ENCODE assay signal across 18 cellular contexts in genomic region chr7:45199506-45199905, GRCh38. TPM values are rescaled to one million over a fixed set of nuclear protein-coding genes. Genes with fewer than 3 reads are reported as not detected.
DNase-seq lines count a peak whose midpoint lies in the region; ATAC-seq and TF ChIP-seq lines count a peak whose summit lies in the region.
"Had no signal": no experiment of that assay in that cellular context is flagged by ENCODE, and none has a peak within 500 bp of the region (broad histone marks: within the 10 kb centered on the region; RNA-seq: fewer than 3 reads in every experiment).

No MANE protein-coding gene starts in this region.

- intact Hi-C loops in IMR-90 (cut with micrococcal nuclease) (no loop called here), upper lobe of right lung (cut with DNase I) (no loop called here), MCF 10A (cut with micrococcal nuclease) (no loop called here)

- no peak overlapping the region for H3K4me3 Mint-ChIP-seq in activated naive CD8-positive, alpha-beta T cell treated with anti-CD3 and anti-CD28 coated beads, Interleukin-2, amount 50 U/mL, for 24 hours
- H3K4me3 Mint-ChIP-seq in MCF 10A (ENCODE audit: unreplicated experiment): no peak overlapping the region
- H3K4me3 Mint-ChIP-seq: CD14-positive monocyte; CD4-positive, alpha-beta memory T cell; H9 had no signal

- no peak overlapping the region for H3K4me2 ChIP-seq in IMR-90 (ENCODE audit: low read depth, low read length)

- peak overlapping the region; percentile 4 for H3K27ac Mint-ChIP-seq in activated naive CD8-positive, alpha-beta T cell treated with anti-CD3 and anti-CD28 coated beads, Interleukin-2, amount 50 U/mL, for 24 hours
- H3K27ac Mint-ChIP-seq in MCF 10A (ENCODE audit: low read depth, unreplicated experiment): no peak overlapping the region
- H3K27ac Mint-ChIP-seq: CD4-positive, alpha-beta memory T cell; H9 had no signal

- no peak overlapping the region for H4K8ac ChIP-seq in IMR-90 (ENCODE audit: low read depth in 2 of 2, low read length in 2 of 2)

- no peak overlapping the region for H3K23ac ChIP-seq in IMR-90 (ENCODE audit: low read depth, low read length)

- peaks cover 12% of the 10 kb centered on the region for H3K27me3 ChIP-seq in IMR-90 (ENCODE audit: control insufficient read depth, insufficient read depth, low read length)
- H3K27me3 ChIP-seq in upper lobe of right lung: no peaks in the 10 kb centered on the region
- H3K27me3 ChIP-seq: BE2C had no signal

- BruUV-seq in IMR-90 (replicated peaks; lab: Mats Ljungman, UMichigan) (no TSS peak), MCF 10A (replicated peaks; lab: Mats Ljungman, UMichigan) (no TSS peak)

- peak overlapping the region; percentile 28 for H2AK9ac ChIP-seq in IMR-90 (replicated peaks; ENCODE audit: low read depth, low read length, poor library complexity)

- H3K14ac ChIP-seq in IMR-90 (replicated peaks; ENCODE audit: low read depth, low read length): no peak overlapping the region

- no peak overlapping the region for H2BK15ac ChIP-seq in IMR-90 (ENCODE audit: low read depth, low read length)

- H4K5ac ChIP-seq in IMR-90 (ENCODE audit: low read depth, low read length): no peak overlapping the region

- H3K9me1 ChIP-seq in IMR-90 (ENCODE audit: insufficient read depth, low read length): no peaks in the 10 kb centered on the region

- no peak overlapping the region for H3K4ac ChIP-seq in IMR-90 (ENCODE audit: low read depth, low read length)

- no peak overlapping the region for H2BK5ac ChIP-seq in IMR-90 (ENCODE audit: low read depth, low read length, poor library complexity, severe bottlenecking)

- TF ChIP-seq POLR2A in IMR-90 (IDR thresholded peaks at IDR 0.05; ENCODE audit: low read depth, low read length): no peak

- peaks cover 61% of the 10 kb centered on the region for H3K4me1 Mint-ChIP-seq in activated naive CD8-positive, alpha-beta T cell treated with anti-CD3 and anti-CD28 coated beads, Interleukin-2, amount 50 U/mL, for 24 hours
- peaks cover 8% of the 10 kb centered on the region for H3K4me1 Mint-ChIP-seq in MCF 10A (ENCODE audit: insufficient read depth, unreplicated experiment)

- no peak overlapping the region for H4K91ac ChIP-seq in IMR-90 (ENCODE audit: insufficient read depth, low read depth, low read length)

- peak overlapping the region; percentile 7 for H2AFZ ChIP-seq in IMR-90 (replicated peaks; ENCODE audit: low read length, poor library complexity)

- no peak overlapping the region for H2BK20ac ChIP-seq in IMR-90 (ENCODE audit: low read depth, low read length)

- dilution Hi-C loops in IMR-90 (cut with HindIII; ENCODE audit: low sequenced_read_pairs, unreplicated experiment): no loop called here

- H3K9ac ChIP-seq in IMR-90 (ENCODE audit: low read depth, low read length): no peak overlapping the region

- peak; percentile 50 for DNase-seq in activated effector memory CD4-positive, alpha-beta T cell treated with anti-CD3 and anti-CD28 coated beads, Interleukin-2, amount 50 U/mL, for 16 hours
- no peak for DNase-seq in activated effector memory CD4-positive, alpha-beta T cell treated with Interleukin-2 at 50 U/mL for 16 hours
- no peak for DNase-seq in IMR-90
- no peak for DNase-seq in activated naive CD8-positive, alpha-beta T cell treated with anti-CD3 and anti-CD28 coated beads, Interleukin-2, amount 50 U/mL, for 24 hours
- DNase-seq in upper lobe of right lung: peak; percentile 33
- DNase-seq in MCF 10A (ENCODE audit: unreplicated experiment): no peak
- DNase-seq: ACHN; BE2C; CD4-positive, alpha-beta memory T cell; DMS153; DMS79; GDM1; H9 had no signal

- H3K27me3 Mint-ChIP-seq in activated naive CD8-positive, alpha-beta T cell treated with anti-CD3 and anti-CD28 coated beads, Interleukin-2, amount 50 U/mL, for 24 hours: peaks cover 16% of the 10 kb centered on the region
- peaks cover 46% of the 10 kb centered on the region for H3K27me3 Mint-ChIP-seq in MCF 10A (ENCODE audit: insufficient read depth, unreplicated experiment)

- H3K9me3 Mint-ChIP-seq in activated naive CD8-positive, alpha-beta T cell treated with anti-CD3 and anti-CD28 coated beads, Interleukin-2, amount 50 U/mL, for 24 hours: no peaks in the 10 kb centered on the region
- H3K9me3 Mint-ChIP-seq in MCF 10A (ENCODE audit: unreplicated experiment): no peaks in the 10 kb centered on the region
- H3K9me3 Mint-ChIP-seq: CD4-positive, alpha-beta memory T cell; H9 had no signal

- WGBS in IMR-90 (ENCODE audit: extremely low coverage in 2 of 2, insufficient read length in 1 of 2), 2 experiments: 51% methylated on average over 4 of the region's 4 CpGs; no CpG with 5 or more reads in 1 of the 2 experiments

- CTCF ChIA-PET in IMR-90 (lab: Yijun Ruan, JAX) (no interaction called here), MCF 10A (lab: Yijun Ruan, JAX) (interaction anchor here (0.7 to 1.0 kb wide), 3 partner anchors 16 to 542 kb away, joined by 3 to 4 read pairs (median 3); no protein-coding TSS in a partner anchor)

- H3K36me3 ChIP-seq in IMR-90 (ENCODE audit: control insufficient read depth, insufficient read depth, low read length): no peaks in the 10 kb centered on the region
- H3K36me3 ChIP-seq in upper lobe of right lung: no peaks in the 10 kb centered on the region
- H3K36me3 ChIP-seq: BE2C had no signal

- TF ChIP-seq CTCF in IMR-90 (conservative IDR thresholded peaks at IDR 0.05; ENCODE audit: low read depth, low read length) (no peak), upper lobe of right lung (IDR thresholded peaks at IDR 0.05) (no peak), MCF 10A (IDR thresholded peaks at IDR 0.05; ENCODE audit: unreplicated experiment) (no peak)

- no peak overlapping the region for H3K27ac ChIP-seq in IMR-90 (ENCODE audit: insufficient read depth, low read length)
- no peak overlapping the region for H3K27ac ChIP-seq in upper lobe of right lung

- no peak overlapping the region for H2AK5ac ChIP-seq in IMR-90 (ENCODE audit: low read depth, low read length)

- H2BK120ac ChIP-seq in IMR-90 (ENCODE audit: low read depth, low read length): no peak overlapping the region

- no peaks in the 10 kb centered on the region for H3K36me3 Mint-ChIP-seq in activated naive CD8-positive, alpha-beta T cell treated with anti-CD3 and anti-CD28 coated beads, Interleukin-2, amount 50 U/mL, for 24 hours (ENCODE audit: low read depth)
- H3K36me3 Mint-ChIP-seq in MCF 10A (ENCODE audit: insufficient read depth, unreplicated experiment): no peaks in the 10 kb centered on the region
- H3K36me3 Mint-ChIP-seq: CD14-positive monocyte; CD4-positive, alpha-beta memory T cell had no signal

- H4K20me1 ChIP-seq in IMR-90 (ENCODE audit: insufficient read depth, low read length): no peaks in the 10 kb centered on the region

- H3K9me3 ChIP-seq in IMR-90 (ENCODE audit: control insufficient read depth, insufficient read depth, low read length) (no peaks in the 10 kb centered on the region), upper lobe of right lung (no peaks in the 10 kb centered on the region)
- H3K9me3 ChIP-seq: BE2C had no signal

- in situ Hi-C loops in IMR-90 (cut with MboI; ENCODE audit: low sequenced_read_pairs): no loop called here

- H3K79me1 ChIP-seq in IMR-90 (ENCODE audit: low read depth in 1 of 2, low read length in 2 of 2): no peaks in the 10 kb centered on the region

- no peak overlapping the region for H3K56ac ChIP-seq in IMR-90 (ENCODE audit: extremely low read depth, insufficient read depth, low read length)

- ATAC-seq in IMR-90 (ENCODE audit: low read depth) (no peak), upper lobe of right lung (no peak), HG03565 (IDR thresholded peaks at IDR 0.05; ENCODE audit: unreplicated experiment) (no peak)
- ATAC-seq in activated naive CD8-positive, alpha-beta T cell treated with anti-CD3 and anti-CD28 coated beads, Interleukin-2, amount 50 U/mL, for 24 hours: no peak
- ATAC-seq: K562 had no signal

- no peak for TF ChIP-seq RAD21 in IMR-90 (IDR thresholded peaks at IDR 0.05; ENCODE audit: low read length)

- POLR2A ChIA-PET in IMR-90 (lab: Charles Lee; ENCODE audit: unreplicated experiment) (no interaction called here), MCF 10A (lab: Yijun Ruan, JAX) (no interaction called here)

- no peak overlapping the region for H3K18ac ChIP-seq in IMR-90 (ENCODE audit: low read depth, low read length)

- H3K4me3 ChIP-seq in IMR-90 (ENCODE audit: insufficient read depth, low read depth, low read length) (no peak overlapping the region), upper lobe of right lung (no peak overlapping the region)
- H3K4me3 ChIP-seq: K562 had no signal

- peaks cover 4% of the 10 kb centered on the region; the same call in 1 of the 2 replicates for H3K4me1 ChIP-seq in IMR-90 (ENCODE audit: control insufficient read depth, insufficient read depth, low read length)
- H3K4me1 ChIP-seq in upper lobe of right lung: peaks cover 11% of the 10 kb centered on the region
- H3K4me1 ChIP-seq: BE2C had no signal

TF ChIP-seq in IMR-90, 13 proteins besides CTCF, POLR2A, EP300 and RAD21:
- TF ChIP-seq, protein P1, sequence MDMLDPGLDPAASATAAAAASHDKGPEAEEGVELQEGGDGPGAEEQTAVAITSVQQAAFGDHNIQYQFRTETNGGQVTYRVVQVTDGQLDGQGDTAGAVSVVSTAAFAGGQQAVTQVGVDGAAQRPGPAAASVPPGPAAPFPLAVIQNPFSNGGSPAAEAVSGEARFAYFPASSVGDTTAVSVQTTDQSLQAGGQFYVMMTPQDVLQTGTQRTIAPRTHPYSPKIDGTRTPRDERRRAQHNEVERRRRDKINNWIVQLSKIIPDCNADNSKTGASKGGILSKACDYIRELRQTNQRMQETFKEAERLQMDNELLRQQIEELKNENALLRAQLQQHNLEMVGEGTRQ (IDR thresholded peaks at IDR 0.05; ENCODE audit: low read depth, low read length): no peak
- TF ChIP-seq MAFK (IDR thresholded peaks at IDR 0.05; ENCODE audit: low read depth, low read length) (no peak), MXI1 (IDR thresholded peaks at IDR 0.05; ENCODE audit: borderline replicate concordance, low read depth, low read length) (no peak), CEBPB (IDR thresholded peaks at IDR 0.05; ENCODE audit: low read depth, low read length) (no peak)

RNA-seq across cellular contexts. Expression of gene RAMP3, which starts 41.9 kb away (rescaled TPM):
- total RNA-seq in IMR-90 (2012; rRNA removed) (not detected in 2 replicates), upper lobe of right lung (255 TPM), MCF 10A (2022) (not detected in 2 replicates)
- polyA plus RNA-seq in IMR-90 (2012; rRNA removed): not detected in 2 replicates
- not detected in 2 replicates for polyA plus RNA-seq in IMR-90 (2012; cell fraction: cytosol; rRNA removed)
- polyA plus RNA-seq in IMR-90 (2012; cell fraction: nucleus; rRNA removed; ENCODE audit: low replicate concordance): not detected in 2 replicates
- total RNA-seq: CD4-positive, alpha-beta memory T cell; Daoy; HT1080; K562 had no signal
- polyA plus RNA-seq: CD14-positive monocyte, K562 had no signal

Comparison
In these comparisons a context has a peak if more than half of its experiments do, and no peak if none do; other contexts are left out.
1. DNase-seq: peak in activated effector memory CD4-positive, alpha-beta T cell treated with anti-CD3 and anti-CD28 coated beads, Interleukin-2, amount 50 U/mL, for 16 hours (single experiment) and upper lobe of right lung (single experiment); none in activated effector memory CD4-positive, alpha-beta T cell treated with Interleukin-2 at 50 U/mL for 16 hours (single experiment), IMR-90 (single experiment), activated naive CD8-positive, alpha-beta T cell treated with anti-CD3 and anti-CD28 coated beads, Interleukin-2, amount 50 U/mL, for 24 hours (single experiment) and MCF 10A (single experiment).
2. RNA of gene RAMP3, which starts 41.9 kb away (total RNA-seq): 255 TPM in upper lobe of right lung (single experiment); not detected in IMR-90 and not detected in MCF 10A; every median in the first group is over 100 times any median in the second.